In the genomic region with DNA sequence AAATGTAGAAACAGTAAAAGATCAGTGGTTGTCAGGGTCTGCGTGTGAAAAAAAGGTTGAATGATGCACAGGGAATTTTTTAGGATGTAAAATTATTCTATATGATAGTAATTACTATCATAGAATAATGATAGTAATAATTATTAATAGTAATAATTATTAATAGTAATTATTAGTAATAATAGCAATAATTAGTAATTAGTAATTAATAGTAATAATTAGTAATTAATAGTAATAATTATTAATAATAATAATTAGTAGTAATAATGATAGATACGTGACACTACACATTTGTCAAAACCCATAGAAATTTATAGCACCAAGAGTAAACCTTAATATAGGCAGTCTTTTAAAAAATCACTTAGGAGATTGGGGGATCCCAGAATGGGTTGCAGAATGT, we compare ENCODE assay signal across 34 cellular contexts. TPM values are rescaled to one million over a fixed set of nuclear protein-coding genes. Genes with fewer than 3 reads are reported as not detected.
"Had no signal": no experiment of that assay in that cellular context is flagged by ENCODE, and none has a peak within 500 bp of the region (broad histone marks: within the 10 kb centered on the region; RNA-seq: fewer than 3 reads in every experiment).

No MANE protein-coding gene starts in this region.

- H3K9me3 ChIP-seq: adrenal gland, body of pancreas, gastroesophageal sphincter, heart right ventricle had no signal

- H3K27me3 ChIP-seq: adrenal gland, body of pancreas, foreskin keratinocyte, gastroesophageal sphincter, hepatocyte had no signal

- H3K4me1 ChIP-seq: body of pancreas, foreskin keratinocyte had no signal

- H3K4me3 ChIP-seq: adrenal gland, body of pancreas, gastroesophageal sphincter, heart right ventricle, hepatocyte had no signal

- DNase-seq: activated B cell treated with CpG ODN at 0.5 μM for 24 hours; activated CD4-positive, alpha-beta memory T cell treated with anti-CD3 and anti-CD28 coated beads for 36 hours; activated CD4-positive, alpha-beta T cell treated with anti-CD3 and anti-CD28 coated beads for 48 hours; activated CD4-positive, alpha-beta T cell treated with anti-CD3 and anti-CD28 coated beads, Interleukin-2, amount 50 U/mL, for 1 hour; activated CD8-positive, alpha-beta memory T cell treated with anti-CD3 and anti-CD28 coated beads, Interleukin-2, amount 10 ng/mL, durations not matched to agents 7 days and 5 days; activated CD8-positive, alpha-beta memory T cell treated with anti-CD3 and anti-CD28 coated beads, Interleukin-2, amount 50 U/mL, for 4 hours; activated CD8-positive, alpha-beta T cell treated with anti-CD3 and anti-CD28 coated beads, Interleukin-2, amount 10 ng/mL, durations not matched to agents 7 days and 5 days; activated effector memory CD4-positive, alpha-beta T cell treated with anti-CD3 and anti-CD28 coated beads, Interleukin-2, amount 50 U/mL, for 16 hours; activated naive CD4-positive, alpha-beta T cell treated with anti-CD3 and anti-CD28 coated beads for 36 hours; activated naive CD8-positive, alpha-beta T cell treated with anti-CD3 and anti-CD28 coated beads for 36 hours; activated naive CD8-positive, alpha-beta T cell treated with anti-CD3 and anti-CD28 coated beads, Interleukin-2, amount 50 U/mL, for 24 hours; activated T-cell treated with anti-CD3 and anti-CD28 coated beads, Interleukin-2, amount 50 U/mL, for 1 hour; activated T-cell treated with anti-CD3 and anti-CD28 coated beads, Interleukin-2, amount 50 U/mL, for 48 hours; adrenal gland; amygdala; aorta; body of pancreas; caudate nucleus; effector CD8-positive, alpha-beta T cell; foreskin keratinocyte; heart right ventricle; T-helper 1 cell; T-helper 17 cell; T1000 had no signal

- ATAC-seq: activated CD4-positive, CD25-positive, alpha-beta regulatory T cell treated with anti-CD3 and anti-CD28 coated beads, Interleukin-2, amount 50 U/mL, for 24 hours; activated CD8-positive, alpha-beta memory T cell treated with anti-CD3 and anti-CD28 coated beads, Interleukin-2, amount 10 ng/mL, durations not matched to agents 7 days and 5 days; activated CD8-positive, alpha-beta T cell treated with anti-CD3 and anti-CD28 coated beads, Interleukin-2, amount 10 ng/mL, durations not matched to agents 7 days and 5 days; activated naive CD8-positive, alpha-beta T cell treated with anti-CD3 and anti-CD28 coated beads, Interleukin-2, amount 50 U/mL, for 24 hours; body of pancreas; esophagus mucosa; foreskin keratinocyte; gastroesophageal sphincter; heart right ventricle; T-helper 17 cell had no signal

- H3K36me3 ChIP-seq: adrenal gland, gastroesophageal sphincter, heart right ventricle had no signal

- H3K27ac ChIP-seq: adrenal gland, body of pancreas, foreskin keratinocyte, gastroesophageal sphincter, heart right ventricle, hepatocyte, VCaP had no signal

RNA-seq across cellular contexts. Expression of a gene that starts 46.2 kb away (rescaled TPM):
- total RNA-seq: activated B cell treated with CpG ODN at 0.5 μM for 24 hours; activated CD8-positive, alpha-beta memory T cell treated with anti-CD3 and anti-CD28 coated beads for 36 hours; activated CD8-positive, alpha-beta memory T cell treated with anti-CD3 and anti-CD28 coated beads, Interleukin-2, amount 10 ng/mL, durations not matched to agents 7 days and 5 days; activated CD8-positive, alpha-beta T cell treated with anti-CD3 and anti-CD28 coated beads, Interleukin-2, amount 10 ng/mL, durations not matched to agents 7 days and 5 days; activated naive CD4-positive, alpha-beta T cell treated with anti-CD3 and anti-CD28 coated beads for 36 hours; activated naive CD8-positive, alpha-beta T cell treated with anti-CD3 and anti-CD28 coated beads for 36 hours; activated T-helper 1 cell treated with anti-CD3 and anti-CD28 coated beads, Interleukin-12 subunit alpha, Interleukin-12 subunit beta, Interleukin-2, Interleukin-4 antibody, amounts not matched to agents 30 ng/mL and 10 ng/mL and 1 ng/mL, durations not matched to agents 14 hours and 24 hours and 36 hours; activated T-helper 2 cell treated with anti-CD3 and anti-CD28 coated beads, Interferon-gamma antibody, Interleukin-2, Interleukin-4, amounts not matched to agents 10 μg/mL and 5 μg/mL and 100 μg/mL, durations not matched to agents 14 hours and 24 hours and 36 hours; dermis microvascular lymphatic vessel endothelial cell; esophagus mucosa; foreskin keratinocyte; glomerular endothelial cell had no signal
- polyA plus RNA-seq: foreskin keratinocyte had no signal
